30 cellular contexts compared by ENCODE assay signal in genomic region chr4:107482546-107482945, GRCh38.
"Had no signal": no experiment of that assay in that cellular context is flagged by ENCODE, and none has a peak within 500 bp of the region (broad histone marks: within the 10 kb centered on the region; RNA-seq: fewer than 3 reads in every experiment).

No MANE protein-coding gene starts in this region.

- H3K27ac ChIP-seq: ascending aorta, coronary artery, dorsolateral prefrontal cortex, epithelial cell of prostate had no signal

- FAIRE-seq: bronchial epithelial cell, frontal cortex had no signal

- H3K36me3 ChIP-seq: ascending aorta had no signal

- H3K4me1 Mint-ChIP-seq: activated CD8-positive, alpha-beta memory T cell treated with anti-CD3 and anti-CD28 coated beads, Interleukin-2, amount 10 ng/mL, durations not matched to agents 7 days and 5 days; activated naive CD4-positive, alpha-beta T cell treated with anti-CD3 and anti-CD28 coated beads, Interleukin-2, amount 10 ng/mL, durations not matched to agents 7 days and 5 days; activated naive CD8-positive, alpha-beta T cell treated with anti-CD3 and anti-CD28 coated beads, Interleukin-2, amount 10 ng/mL, durations not matched to agents 7 days and 5 days; brain; central memory CD8-positive, alpha-beta T cell; T-helper 17 cell had no signal

- H3K4me1 ChIP-seq: ascending aorta had no signal

- H3K36me3 Mint-ChIP-seq: activated CD4-positive, alpha-beta memory T cell treated with anti-CD3 and anti-CD28 coated beads for 36 hours; activated CD8-positive, alpha-beta memory T cell treated with anti-CD3 and anti-CD28 coated beads, Interleukin-2, amount 10 ng/mL, durations not matched to agents 7 days and 5 days; activated naive CD4-positive, alpha-beta T cell treated with anti-CD3 and anti-CD28 coated beads, Interleukin-2, amount 10 ng/mL, durations not matched to agents 7 days and 5 days; activated naive CD8-positive, alpha-beta T cell treated with anti-CD3 and anti-CD28 coated beads, Interleukin-2, amount 10 ng/mL, durations not matched to agents 7 days and 5 days; brain had no signal

- DNase-seq: activated CD4-positive, alpha-beta memory T cell treated with anti-CD3 and anti-CD28 coated beads for 36 hours; activated CD4-positive, alpha-beta T cell treated with anti-CD3 and anti-CD28 coated beads for 48 hours; activated CD4-positive, alpha-beta T cell treated with anti-CD3 and anti-CD28 coated beads, Interleukin-2, amount 50 U/mL, for 1 hour; activated CD8-positive, alpha-beta memory T cell treated with anti-CD3 and anti-CD28 coated beads, Interleukin-2, amount 10 ng/mL, durations not matched to agents 7 days and 5 days; activated CD8-positive, alpha-beta memory T cell treated with anti-CD3 and anti-CD28 coated beads, Interleukin-2, amount 50 U/mL, for 4 hours; activated CD8-positive, alpha-beta T cell treated with anti-CD3 and anti-CD28 coated beads, Interleukin-2, amount 10 ng/mL, durations not matched to agents 7 days and 5 days; activated effector memory CD4-positive, alpha-beta T cell treated with anti-CD3 and anti-CD28 coated beads, Interleukin-2, amount 50 U/mL, for 16 hours; activated naive CD4-positive, alpha-beta T cell treated with anti-CD3 and anti-CD28 coated beads, Interleukin-2, amount 10 ng/mL, durations not matched to agents 7 days and 5 days; activated naive CD8-positive, alpha-beta T cell treated with anti-CD3 and anti-CD28 coated beads, Interleukin-2, amount 10 ng/mL, durations not matched to agents 7 days and 5 days; activated T-cell treated with anti-CD3 and anti-CD28 coated beads, Interleukin-2, amount 50 U/mL, for 1 hour; activated T-cell treated with anti-CD3 and anti-CD28 coated beads, Interleukin-2, amount 50 U/mL, for 48 hours; dorsolateral prefrontal cortex; effector memory CD4-positive, alpha-beta T cell; foreskin fibroblast; head of caudate nucleus; T-helper 1 cell; T-helper 17 cell; T1000 had no signal

- ATAC-seq: activated CD8-positive, alpha-beta memory T cell treated with anti-CD3 and anti-CD28 coated beads, Interleukin-2, amount 10 ng/mL, durations not matched to agents 7 days and 5 days; activated CD8-positive, alpha-beta T cell treated with anti-CD3 and anti-CD28 coated beads, Interleukin-2, amount 10 ng/mL, durations not matched to agents 7 days and 5 days; activated naive CD4-positive, alpha-beta T cell treated with anti-CD3 and anti-CD28 coated beads, Interleukin-2, amount 50 U/mL, for 72 hours; T-helper 17 cell had no signal

- H3K4me3 Mint-ChIP-seq: activated CD4-positive, alpha-beta memory T cell treated with anti-CD3 and anti-CD28 coated beads for 36 hours; activated CD8-positive, alpha-beta memory T cell treated with anti-CD3 and anti-CD28 coated beads, Interleukin-2, amount 10 ng/mL, durations not matched to agents 7 days and 5 days; activated CD8-positive, alpha-beta T cell treated with anti-CD3 and anti-CD28 coated beads, Interleukin-2, amount 10 ng/mL, durations not matched to agents 7 days and 5 days; activated naive CD4-positive, alpha-beta T cell treated with anti-CD3 and anti-CD28 coated beads, Interleukin-2, amount 10 ng/mL, durations not matched to agents 7 days and 5 days; activated naive CD8-positive, alpha-beta T cell treated with anti-CD3 and anti-CD28 coated beads, Interleukin-2, amount 10 ng/mL, durations not matched to agents 7 days and 5 days; activated T-helper 1 cell treated with anti-CD3 and anti-CD28 coated beads, Interleukin-12 subunit alpha, Interleukin-12 subunit beta, Interleukin-2, Interleukin-4 antibody, amounts not matched to agents 30 ng/mL and 10 ng/mL and 1 ng/mL, durations not matched to agents 14 hours and 24 hours and 36 hours; brain; central memory CD8-positive, alpha-beta T cell; dendritic cell treated with granulocyte-macrophage colony-stimulating factor and Interleukin-4, amounts not matched to agents 40 ng/mL and 50 ng/mL, for 4 days; T-helper 17 cell; T-helper 2 cell treated with Interferon-gamma antibody and Interleukin-4, amounts not matched to agents 5 μg/mL and 100 μg/mL, for 36 hours had no signal

- H3K27me3 ChIP-seq: ascending aorta, dorsolateral prefrontal cortex had no signal

- H3K27me3 Mint-ChIP-seq: activated CD4-positive, alpha-beta memory T cell treated with anti-CD3 and anti-CD28 coated beads for 36 hours; activated CD8-positive, alpha-beta memory T cell treated with anti-CD3 and anti-CD28 coated beads, Interleukin-2, amount 10 ng/mL, durations not matched to agents 7 days and 5 days; activated naive CD4-positive, alpha-beta T cell treated with anti-CD3 and anti-CD28 coated beads, Interleukin-2, amount 10 ng/mL, durations not matched to agents 7 days and 5 days; activated naive CD8-positive, alpha-beta T cell treated with anti-CD3 and anti-CD28 coated beads, Interleukin-2, amount 10 ng/mL, durations not matched to agents 7 days and 5 days; central memory CD8-positive, alpha-beta T cell; dendritic cell treated with granulocyte-macrophage colony-stimulating factor and Interleukin-4, amounts not matched to agents 40 ng/mL and 50 ng/mL, for 4 days; T-helper 17 cell had no signal

- H3K4me3 ChIP-seq: ascending aorta, coronary artery, dorsolateral prefrontal cortex had no signal

- H3K27ac Mint-ChIP-seq: activated CD4-positive, alpha-beta memory T cell treated with anti-CD3 and anti-CD28 coated beads for 36 hours; activated CD8-positive, alpha-beta memory T cell treated with anti-CD3 and anti-CD28 coated beads, Interleukin-2, amount 10 ng/mL, durations not matched to agents 7 days and 5 days; activated CD8-positive, alpha-beta T cell treated with anti-CD3 and anti-CD28 coated beads, Interleukin-2, amount 10 ng/mL, durations not matched to agents 7 days and 5 days; activated naive CD4-positive, alpha-beta T cell treated with anti-CD3 and anti-CD28 coated beads, Interleukin-2, amount 10 ng/mL, durations not matched to agents 7 days and 5 days; activated naive CD4-positive, alpha-beta T cell treated with anti-CD3 and anti-CD28 coated beads, Interleukin-2, amount 50 U/mL, for 72 hours; activated naive CD8-positive, alpha-beta T cell treated with anti-CD3 and anti-CD28 coated beads, Interleukin-2, amount 10 ng/mL, durations not matched to agents 7 days and 5 days; activated T-helper 1 cell treated with anti-CD3 and anti-CD28 coated beads, Interleukin-12 subunit alpha, Interleukin-12 subunit beta, Interleukin-2, Interleukin-4 antibody, amounts not matched to agents 30 ng/mL and 10 ng/mL and 1 ng/mL, durations not matched to agents 14 hours and 24 hours and 36 hours; activated T-helper 2 cell treated with anti-CD3 and anti-CD28 coated beads, Interferon-gamma antibody, Interleukin-2, Interleukin-4, amounts not matched to agents 10 μg/mL and 5 μg/mL and 100 μg/mL, durations not matched to agents 14 hours and 24 hours and 36 hours; brain; dendritic cell treated with granulocyte-macrophage colony-stimulating factor and Interleukin-4, amounts not matched to agents 40 ng/mL and 50 ng/mL, for 4 days; T-helper 17 cell; T-helper 2 cell treated with Interferon-gamma antibody and Interleukin-4, amounts not matched to agents 5 μg/mL and 100 μg/mL, for 36 hours had no signal

- H3K9me3 Mint-ChIP-seq: T-helper 2 cell treated with Interferon-gamma antibody and Interleukin-4, amounts not matched to agents 5 μg/mL and 100 μg/mL, for 36 hours had no signal
